8 cellular contexts compared by ENCODE assay signal in genomic region chr7:157337316-157338149, GRCh38. TPM values are rescaled to one million over a fixed set of nuclear protein-coding genes. Genes with fewer than 3 reads are reported as not detected.
DNase-seq lines count a peak whose midpoint lies in the region; ATAC-seq and TF ChIP-seq lines count a peak whose summit lies in the region.

No MANE protein-coding gene starts in this region.

- no peak for TF ChIP-seq EP300 in sigmoid colon (IDR thresholded peaks at IDR 0.05)

- H3K27ac ChIP-seq in SU-DHL-6 (ENCODE audit: low read depth, low read length) (peak overlapping the region; percentile 77), adipose tissue (ENCODE audit: low read depth, low read length) (peak overlapping the region; percentile 99), right atrium auricular region (peak overlapping the region; percentile 91 to 98), sigmoid colon (peak overlapping the region; percentile 97 to 100 (median 99))

- H3K9ac ChIP-seq in SU-DHL-6 (ENCODE audit: low read length): peak overlapping the region; percentile 81

- peaks cover 8% of the 10 kb centered on the region; the same call in 1 of the 2 replicates for H4K20me1 ChIP-seq in SU-DHL-6 (ENCODE audit: low read depth, low read length)

- H3K27me3 ChIP-seq in SU-DHL-6 (ENCODE audit: low read length) (0 out of 2 replicates have a peak, but pooled peaks cover 3% of the 10 kb centered on the region), right atrium auricular region (no peaks in the 10 kb centered on the region), sigmoid colon (no peaks in the 10 kb centered on the region)

- H3K9me3 ChIP-seq in SU-DHL-6 (ENCODE audit: insufficient read depth, low read length): no peaks in the 10 kb centered on the region
- no peaks in the 10 kb centered on the region for H3K9me3 ChIP-seq in right atrium auricular region
- no peaks in the 10 kb centered on the region for H3K9me3 ChIP-seq in sigmoid colon

- WGBS in adipose tissue, 3 donors: 1% methylated on average over 48 to 59 of the region's 59 CpGs
- WGBS in sigmoid colon, 2 donors: 0 to 1% methylated on average over 59 of the region's 59 CpGs

- intact Hi-C loops in sigmoid colon (cut with DNase I): loop anchor here (2.0 to 10.0 kb wide), 4 partner anchors 50 to 443 kb away; partner anchors contain the start of genes LMBR1 and UBE3C

- peak overlapping the region; percentile 86 for H3K4me2 ChIP-seq in SU-DHL-6 (ENCODE audit: low read depth, low read length, poor library complexity, severe bottlenecking)

- H3K79me2 ChIP-seq in SU-DHL-6 (ENCODE audit: insufficient read depth, low read length): peaks cover 51% of the 10 kb centered on the region

- no peak for TF ChIP-seq POLR2A in sigmoid colon (IDR thresholded peaks at IDR 0.05)

- H3F3A ChIP-seq in SU-DHL-6 (ENCODE audit: insufficient read depth): peaks cover 14% of the 10 kb centered on the region

- ATAC-seq in GM19043 (IDR thresholded peaks at IDR 0.05; ENCODE audit: low read depth, unreplicated experiment) (peak; percentile 38), HG03342 (IDR thresholded peaks at IDR 0.05; ENCODE audit: unreplicated experiment) (peak; percentile 46)

- H3K36me3 ChIP-seq in SU-DHL-6 (ENCODE audit: low read length) (no peaks in the 10 kb centered on the region), right atrium auricular region (no peaks in the 10 kb centered on the region), sigmoid colon (no peaks in the 10 kb centered on the region)

- DNase-seq in Ammon's horn (ENCODE audit: low spot score) (peak; percentile 18), right atrium auricular region (ENCODE audit: low spot score) (no peak), sigmoid colon (peak; percentile 79), NCI-H2107 treated with DMSO at 0.1 percent for 48 hours (lab: John Stamatoyannopoulos, UW; ENCODE audit: unreplicated experiment) (no peak)

- H3K4me3 ChIP-seq in SU-DHL-6 (ENCODE audit: insufficient read depth, low read length, poor library complexity, severe bottlenecking) (peak overlapping the region; percentile 62), right atrium auricular region (peak overlapping the region; percentile 80 to 83), sigmoid colon (peak overlapping the region; percentile 68 to 93 (median 90))

- no peak overlapping the region for H2AFZ ChIP-seq in SU-DHL-6 (ENCODE audit: low read depth, low read length, severe bottlenecking)

- no peaks in the 10 kb centered on the region for H3K9me2 ChIP-seq in SU-DHL-6 (replicated peaks; ENCODE audit: insufficient read depth, low read length)

- H3K4me1 ChIP-seq in right atrium auricular region: peaks cover 0 to 49% of the 10 kb centered on the region in 2 donors
- peaks cover 2 to 54% (median 47%) of the 10 kb centered on the region in 4 donors for H3K4me1 ChIP-seq in sigmoid colon

- no peak for TF ChIP-seq CTCF in SU-DHL-6 (IDR thresholded peaks at IDR 0.05; ENCODE audit: insufficient read depth, low read length, poor library complexity, severe bottlenecking)
- TF ChIP-seq CTCF in right atrium auricular region (IDR thresholded peaks at IDR 0.05): no peak
- no peak for TF ChIP-seq CTCF in sigmoid colon (IDR thresholded peaks at IDR 0.05)

RNA-seq across cellular contexts. Expression of gene DNAJB6, which starts 0.7 kb away (rescaled TPM):
- polyA plus RNA-seq in adipose tissue: 100 to 1,000 TPM in 1 of 3 donors, 10 to 100 TPM in 2; 32.2 to 111 (median 88.0) TPM
- total RNA-seq in right atrium auricular region: 100 to 1,000 TPM; 134 to 137 TPM
- 100 to 1,000 TPM; 120 to 145 (median 129) TPM for total RNA-seq in sigmoid colon
- polyA plus RNA-seq in sigmoid colon: 10 to 100 TPM; 71.5 to 93.9 (median 93.4) TPM

Comparison
In these comparisons a context has a peak if more than half of its experiments do, and no peak if none do; other contexts are left out.
1. DNase-seq: peak in Ammon's horn (single experiment) and sigmoid colon (single experiment); none in right atrium auricular region (single experiment) and NCI-H2107 treated with DMSO at 0.1 percent for 48 hours (single experiment).
2. Peak in every context shown above with its lines, with median percentiles within 50 percentile points of each other: H3K27ac ChIP-seq and H3K4me3 ChIP-seq.